ENCODE assay signal across 8 cellular contexts in the genomic region with DNA sequence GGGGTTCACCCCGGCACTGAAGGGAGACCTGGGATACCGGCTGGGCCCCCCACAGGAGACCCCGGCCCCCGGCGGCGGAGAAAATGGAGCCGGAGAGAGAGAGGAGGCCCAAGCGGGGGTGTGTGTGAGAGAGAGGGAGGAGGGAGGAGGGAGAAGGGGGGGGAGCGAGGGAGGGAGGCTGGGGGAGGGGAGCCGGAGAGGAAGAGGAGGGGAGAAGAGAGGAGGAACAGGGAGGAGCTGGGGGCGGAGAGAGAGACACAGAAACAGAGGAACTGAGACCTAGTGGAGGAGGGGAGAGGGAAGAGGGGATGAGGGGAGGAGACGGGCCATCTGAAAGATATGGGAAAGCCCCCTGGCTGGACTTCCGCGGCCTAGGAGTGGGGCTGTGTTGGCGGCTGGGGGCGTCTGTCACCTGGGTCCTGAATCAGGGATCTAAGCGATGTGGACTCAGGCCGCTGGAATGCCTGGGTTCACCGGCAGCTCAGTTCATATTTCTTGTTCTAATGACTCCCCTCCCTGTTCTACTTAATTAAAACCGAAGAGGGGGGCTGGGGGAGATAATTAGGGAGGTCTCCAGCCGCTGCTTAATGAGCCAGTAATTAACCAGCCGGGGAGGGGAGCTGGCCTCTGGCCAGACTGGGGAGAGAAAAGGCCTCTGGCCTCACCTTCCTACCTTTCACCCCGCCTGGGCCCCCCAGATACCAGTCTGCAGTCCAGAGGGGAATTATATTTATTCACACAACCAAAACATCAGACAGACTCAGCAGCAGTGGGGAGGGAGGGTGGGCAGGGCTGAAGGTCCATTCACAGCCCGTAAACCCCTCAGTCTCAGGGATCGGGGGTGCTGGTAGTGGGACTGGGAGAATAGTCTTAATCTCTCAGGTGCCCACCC. TPM values are rescaled to one million over a fixed set of nuclear protein-coding genes. Genes with fewer than 3 reads are reported as not detected.
A peak's percentile ranks its signal among the peaks of the same experiment; 100 is the strongest.
DNase-seq lines count a peak whose midpoint lies in the region; ATAC-seq, FAIRE-seq and TF ChIP-seq lines count a peak whose summit lies in the region.

A gene with protein sequence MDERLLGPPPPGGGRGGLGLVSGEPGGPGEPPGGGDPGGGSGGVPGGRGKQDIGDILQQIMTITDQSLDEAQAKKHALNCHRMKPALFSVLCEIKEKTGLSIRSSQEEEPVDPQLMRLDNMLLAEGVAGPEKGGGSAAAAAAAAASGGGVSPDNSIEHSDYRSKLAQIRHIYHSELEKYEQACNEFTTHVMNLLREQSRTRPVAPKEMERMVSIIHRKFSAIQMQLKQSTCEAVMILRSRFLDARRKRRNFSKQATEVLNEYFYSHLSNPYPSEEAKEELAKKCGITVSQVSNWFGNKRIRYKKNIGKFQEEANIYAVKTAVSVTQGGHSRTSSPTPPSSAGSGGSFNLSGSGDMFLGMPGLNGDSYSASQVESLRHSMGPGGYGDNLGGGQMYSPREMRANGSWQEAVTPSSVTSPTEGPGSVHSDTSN (minus strand): TSS at position 149 of the 892 bp plus-strand sequence. CDS start 287 bp downstream, outside the sequence.

- ATAC-seq in GM21825 (IDR thresholded peaks at IDR 0.05; ENCODE audit: unreplicated experiment) (peak; percentile 56), foreskin keratinocyte (peak; percentile 41)

- H3K27ac ChIP-seq in MM.1S (ENCODE audit: low read length) = peak within 1 kb of the TSS; percentile 68; the same call in 1 of the 2 replicates
- peak within 1 kb of the TSS; percentile 68 for H3K27ac ChIP-seq in SJSA1
- peak within 1 kb of the TSS; percentile 93 for H3K27ac ChIP-seq in foreskin keratinocyte
- H3K27ac ChIP-seq in neural progenitor cell = peak within 1 kb of the TSS; percentile 78
- peak within 1 kb of the TSS; percentile 98 for H3K27ac ChIP-seq in stomach smooth muscle (ENCODE audit: low read length)

- peaks cover 20% of the 10 kb centered on the region; the same call in 1 of the 2 replicates for H3F3A ChIP-seq in MM.1S (ENCODE audit: insufficient read depth, low read length)
- peaks cover 48% of the 10 kb centered on the region for H3F3A ChIP-seq in neural progenitor cell (ENCODE audit: low read depth)

- H3K79me2 ChIP-seq in MM.1S (ENCODE audit: low read length) (peaks cover 32% of the 10 kb centered on the region), neural progenitor cell (ENCODE audit: low read depth) (peaks cover 36% of the 10 kb centered on the region)

- H3K9me3 ChIP-seq in MM.1S (replicated peaks; ENCODE audit: insufficient read depth, low read length) (no peaks in the 10 kb centered on the region), SJSA1 (replicated peaks) (no peaks in the 10 kb centered on the region), neural progenitor cell (ENCODE audit: low read depth) (no peaks in the 10 kb centered on the region), stomach smooth muscle (ENCODE audit: control insufficient read depth in 2 of 2, low read length in 2 of 2) (no peaks in the 10 kb centered on the region)

- H3K9me2 ChIP-seq in MM.1S (replicated peaks; ENCODE audit: insufficient read depth, low read length) = no peaks in the 10 kb centered on the region

- H3K27ac Mint-ChIP-seq in neural progenitor cell = peak within 1 kb of the TSS; percentile 96

- peaks cover 15% of the 10 kb centered on the region for H3K36me3 Mint-ChIP-seq in neural progenitor cell

- H3K9me3 Mint-ChIP-seq in neural progenitor cell = no peaks in the 10 kb centered on the region

- H2AFZ ChIP-seq in MM.1S (ENCODE audit: low read length) = 0 out of 2 replicates have a peak within 1 kb of the TSS, but pooled peaks have one; percentile 26
- H2AFZ ChIP-seq in neural progenitor cell (replicated peaks) = no peak within 1 kb of the TSS

- H3K4me1 ChIP-seq in MM.1S (ENCODE audit: low read length) (peaks cover 31% of the 10 kb centered on the region), SJSA1 (replicated peaks) (peaks cover 50% of the 10 kb centered on the region), foreskin keratinocyte (peaks cover 11% of the 10 kb centered on the region), neural progenitor cell (peaks cover 24% of the 10 kb centered on the region), stomach smooth muscle (ENCODE audit: control insufficient read depth, insufficient read depth, low read length) (peaks cover 58% of the 10 kb centered on the region)

- peak within 1 kb of the TSS; percentile 58 for H3K4me3 ChIP-seq in MM.1S (ENCODE audit: low read length)
- peak within 1 kb of the TSS; percentile 50 for H3K4me3 ChIP-seq in SJSA1
- H3K4me3 ChIP-seq in neural progenitor cell = peak within 1 kb of the TSS; percentile 88
- peak within 1 kb of the TSS; percentile 80 to 85 for H3K4me3 ChIP-seq in stomach smooth muscle (ENCODE audit: low read length in 2 of 2)

- peak within 1 kb of the TSS; percentile 93 for H3K4me3 Mint-ChIP-seq in neural progenitor cell

- H3K9ac ChIP-seq in MM.1S (ENCODE audit: low read length) (peak within 1 kb of the TSS; percentile 76), neural progenitor cell (peak within 1 kb of the TSS; percentile 59), stomach smooth muscle (ENCODE audit: low read length in 2 of 2) (peak within 1 kb of the TSS; percentile 92 to 94)

- no peak for FAIRE-seq in D721Med (lab: Jason Lieb, UNC)

- no peak for TF ChIP-seq CTCF in D721Med (IDR thresholded peaks at IDR 0.05; ENCODE audit: insufficient read depth, missing control alignments)
- TF ChIP-seq CTCF in MM.1S (IDR thresholded peaks at IDR 0.05; ENCODE audit: low read length) = no peak
- TF ChIP-seq CTCF in foreskin keratinocyte (conservative IDR thresholded peaks at IDR 0.05) = no peak
- TF ChIP-seq CTCF in neural progenitor cell (IDR thresholded peaks at IDR 0.05) = no peak

- H4K20me1 ChIP-seq in MM.1S (ENCODE audit: insufficient read depth, low read length) = no peaks in the 10 kb centered on the region
- H4K20me1 ChIP-seq in neural progenitor cell (ENCODE audit: low read depth) = peaks cover 27% of the 10 kb centered on the region

- DNase-seq in D721Med (ENCODE audit: insufficient read length, low spot score) (peak; percentile 78), MM.1S (peak; percentile 78), SJSA1 (ENCODE audit: low read depth in 1 of 2, low spot score in 2 of 2) (peak; percentile 81 to 93), foreskin keratinocyte (peak; percentile 54 to 74), neural progenitor cell (ENCODE audit: low spot score) (peak; percentile 90)
- peak in 3 of 4 experiments; percentile 22 to 78 (median 68) for DNase-seq in activated naive CD4-positive, alpha-beta T cell (lab: John Stamatoyannopoulos, UW)

- H3K4me1 Mint-ChIP-seq in neural progenitor cell = peaks cover 67% of the 10 kb centered on the region

- H3K27me3 ChIP-seq in MM.1S (replicated peaks; ENCODE audit: insufficient read depth, low read length) (no peaks in the 10 kb centered on the region), SJSA1 (replicated peaks) (no peaks in the 10 kb centered on the region), foreskin keratinocyte (no peaks in the 10 kb centered on the region), neural progenitor cell (no peaks in the 10 kb centered on the region), stomach smooth muscle (ENCODE audit: control insufficient read depth in 1 of 2, insufficient read depth in 2 of 2, low read length in 2 of 2) (no peaks in the 10 kb centered on the region)

- H3K36me3 ChIP-seq in MM.1S (replicated peaks; ENCODE audit: insufficient read depth, low read length) = no peaks in the 10 kb centered on the region
- peaks cover 28% of the 10 kb centered on the region for H3K36me3 ChIP-seq in SJSA1
- H3K36me3 ChIP-seq in neural progenitor cell = no peaks in the 10 kb centered on the region
- peaks cover 6 to 17% of the 10 kb centered on the region in 2 donors for H3K36me3 ChIP-seq in stomach smooth muscle (ENCODE audit: control insufficient read depth in 2 of 2, insufficient read depth in 2 of 2, low read length in 2 of 2)

- peak within 1 kb of the TSS; percentile 97 for H3K4me2 ChIP-seq in MM.1S (ENCODE audit: low read depth, low read length)
- H3K4me2 ChIP-seq in neural progenitor cell = peak within 1 kb of the TSS; percentile 99

- peaks cover 12% of the 10 kb centered on the region for H3K27me3 Mint-ChIP-seq in neural progenitor cell (ENCODE audit: insufficient read depth, low read depth)

RNA-seq across cellular contexts. Expression of the gene that starts here (rescaled TPM):
- 11.8 and 13.2 TPM in 2 replicates for total RNA-seq in SJSA1 (2014; rRNA removed; shearing (Covaris generic))
- 37.3 and 38.5 TPM in 2 replicates for total RNA-seq in foreskin keratinocyte
- 33.4 and 39.0 TPM in 2 replicates for polyA plus RNA-seq in foreskin keratinocyte
- 53.3 and 114 TPM in 2 replicates for total RNA-seq in neural progenitor cell (ENCODE audit: low replicate concordance)

Comparison
In these comparisons a context has a peak if more than half of its experiments do, and no peak if none do; other contexts are left out.
1. Peak in every context shown above with its lines: DNase-seq, ATAC-seq, H3K4me3 ChIP-seq and H3K27ac ChIP-seq.